Comparison of ENCODE assay signal across 20 cellular contexts in the genomic region with DNA sequence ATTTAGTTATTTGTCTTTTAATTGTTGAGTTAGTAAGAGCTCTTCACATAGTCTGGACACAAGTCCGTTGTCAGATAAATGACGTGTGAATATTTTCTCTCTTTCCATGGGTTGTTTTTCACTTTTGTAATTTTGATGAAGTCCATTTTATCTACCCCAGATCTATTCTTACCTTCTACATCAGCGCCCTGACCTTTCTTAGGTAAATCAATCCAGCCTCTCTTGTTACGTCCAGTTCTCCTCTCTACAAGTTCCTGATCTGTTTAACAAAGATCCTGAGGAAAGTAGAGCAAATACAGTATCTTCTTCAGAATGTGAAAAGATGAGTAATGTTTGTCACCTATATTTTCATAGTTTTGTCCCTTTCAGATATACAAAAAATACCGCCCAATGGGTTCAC.
"Had no signal": no experiment of that assay in that cellular context is flagged by ENCODE, and none has a peak within 500 bp of the region (broad histone marks: within the 10 kb centered on the region; RNA-seq: fewer than 3 reads in every experiment).

No MANE protein-coding gene starts in this region.

- H3K4me1 Mint-ChIP-seq: IgD-negative memory B cell had no signal

- H3K4me3 Mint-ChIP-seq: IgD-negative memory B cell had no signal

- DNase-seq: KBM-7, NCI-H1048, NCI-H1105, NCI-H1417, NCI-H1436 treated with DMSO at 0.1 percent for 48 hours, NCI-H1694, NCI-H187 treated with DMSO at 0.1 percent for 48 hours, NCI-H2029 treated with DMSO at 0.1 percent for 48 hours, NCI-H2171 treated with DMSO at 0.1 percent for 48 hours, NCI-H345, NCI-H446 treated with DMSO at 0.1 percent for 48 hours, NCI-H510A treated with DMSO at 0.1 percent for 48 hours, NCI-H526, NCI-H82, Right ventricle myocardium superior, RPMI8226, SIG-M5 had no signal

- H3K36me3 ChIP-seq: SJSA1 had no signal

- H3K9me3 ChIP-seq: SJSA1 had no signal

- H3K27ac Mint-ChIP-seq: IgD-negative memory B cell had no signal

- H3K27me3 ChIP-seq: SJSA1 had no signal

- H3K27ac ChIP-seq: SJSA1, SK-N-MC had no signal

- H3K4me3 ChIP-seq: SJSA1, SK-N-MC had no signal
